In the genomic region with DNA sequence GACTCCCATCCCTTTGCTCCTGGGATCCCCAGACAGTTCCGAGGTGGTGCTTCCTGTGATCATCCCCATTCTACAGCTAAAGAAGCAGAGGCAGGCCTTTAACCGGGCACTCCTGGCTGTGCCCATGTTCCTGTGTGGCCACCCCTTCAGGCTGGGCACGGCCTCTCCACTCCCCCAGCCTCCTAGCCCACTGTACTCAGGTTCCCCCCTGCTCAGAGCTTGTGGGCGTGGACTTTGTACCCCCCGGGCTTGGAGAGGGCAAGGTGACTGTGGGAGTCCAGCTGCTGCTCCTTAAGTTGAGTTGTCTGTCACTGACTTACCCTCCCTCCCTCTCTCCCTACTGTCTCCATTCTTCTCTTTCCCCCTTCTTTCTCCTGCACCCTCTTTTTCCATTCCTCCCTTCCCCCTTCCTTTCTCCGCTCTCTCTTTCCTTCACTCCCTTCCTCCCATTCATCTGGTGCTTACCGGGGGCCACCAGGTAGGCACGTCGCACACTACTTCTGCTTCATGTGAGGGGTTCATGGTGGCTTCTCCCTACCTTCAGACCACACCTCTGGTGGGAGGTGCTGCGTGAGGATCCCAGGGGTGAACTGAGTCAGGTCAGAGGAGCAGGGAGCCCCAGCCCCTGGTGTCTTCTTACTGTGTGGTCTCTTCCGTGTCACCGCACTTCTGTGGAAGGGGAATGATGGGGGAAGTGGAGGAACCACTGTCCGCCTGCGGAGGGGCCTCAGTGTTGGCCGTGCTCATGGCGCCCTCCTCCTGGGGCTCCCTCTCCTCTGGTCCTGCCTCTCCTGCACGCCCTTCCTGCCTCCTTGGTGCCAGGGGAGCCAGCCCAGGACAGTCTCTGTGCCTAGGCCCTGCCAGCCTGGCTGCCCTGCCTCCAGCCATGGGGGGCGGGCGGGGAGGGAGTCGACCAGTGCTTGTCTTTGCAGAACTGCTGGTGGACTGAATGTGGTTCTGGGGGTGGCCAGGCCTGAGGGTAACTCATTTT, we compare ENCODE assay signal across 1 cellular context.
TF ChIP-seq lines count a peak whose summit lies in the region.

No MANE protein-coding gene starts in this region.

TF ChIP-seq in HEK293, 187 proteins besides CTCF, POLR2A, EP300 and RAD21:
- TF ChIP-seq ZNF366 (tag by site-specific recombination; conservative IDR thresholded peaks at IDR 0.05) (0 out of 2 replicates have a peak, but pooled peaks have one; percentile 39), KLF9 (tag by site-specific recombination; IDR thresholded peaks at IDR 0.05; ENCODE audit: low read depth) (no peak), PRDM1 (tag by site-specific recombination; IDR thresholded peaks at IDR 0.05) (peak; percentile 88), GLIS1 (tag by site-specific recombination; IDR thresholded peaks at IDR 0.05) (peak; percentile 32)
TF ChIP-seq in HEK293: peak in this region for 3.
